In the genomic region with DNA sequence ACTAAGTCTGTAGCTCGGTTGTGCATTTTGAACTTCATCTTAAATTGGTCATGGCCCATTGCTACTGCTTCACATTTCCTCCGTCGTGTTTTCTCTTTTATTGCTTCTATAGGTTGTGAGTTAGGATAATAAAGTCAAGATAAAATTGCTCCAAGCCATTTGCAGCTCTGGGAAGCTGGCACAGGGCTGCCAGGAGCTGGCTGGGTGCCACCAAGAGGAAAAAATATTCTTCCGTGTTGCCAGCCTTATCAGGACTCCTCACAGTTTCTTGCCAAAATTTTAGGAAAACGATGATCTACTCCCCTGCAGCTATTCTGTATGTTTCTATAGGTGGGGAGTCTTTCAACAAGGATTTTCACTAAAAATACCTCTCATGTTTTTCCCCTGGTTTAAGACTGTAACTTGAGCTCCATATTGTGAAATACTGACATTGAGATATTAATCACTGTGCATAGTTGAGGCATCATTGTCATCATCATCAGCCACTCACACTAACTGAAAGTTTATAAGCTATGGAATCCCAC, we compare ENCODE assay signal across 10 cellular contexts. TPM values are rescaled to one million over a fixed set of nuclear protein-coding genes. Genes with fewer than 3 reads are reported as not detected.
DNase-seq lines count a peak whose midpoint lies in the region; ATAC-seq and TF ChIP-seq lines count a peak whose summit lies in the region.
"Had no signal": no experiment of that assay in that cellular context is flagged by ENCODE, and none has a peak within 500 bp of the region (broad histone marks: within the 10 kb centered on the region; RNA-seq: fewer than 3 reads in every experiment).

No MANE protein-coding gene starts in this region.

- H3K27ac Mint-ChIP-seq in osteocyte (ENCODE audit: unreplicated experiment), result peak overlapping the region; percentile 63
- H3K27ac Mint-ChIP-seq in stimulated activated effector memory CD8-positive, alpha-beta T cell treated with anti-CD3 and anti-CD28 coated beads, Interleukin-12 subunit alpha, Interleukin-12 subunit beta, amount 100 ng/mL, for 72 hours, result no peak overlapping the region
- H3K27ac Mint-ChIP-seq: activated CD4-positive, alpha-beta T cell treated with anti-CD3 and anti-CD28 coated beads for 36 hours had no signal

- H3K36me3 Mint-ChIP-seq in osteocyte (ENCODE audit: unreplicated experiment), result no peaks in the 10 kb centered on the region
- H3K36me3 Mint-ChIP-seq in stimulated activated effector memory CD8-positive, alpha-beta T cell treated with anti-CD3 and anti-CD28 coated beads, Interleukin-12 subunit alpha, Interleukin-12 subunit beta, amount 100 ng/mL, for 72 hours, result no peaks in the 10 kb centered on the region

- CTCF ChIA-PET in GM10248 (lab: Yijun Ruan, JAX), result interaction anchor here (0.9 to 2.2 kb wide), 3 partner anchors 9 to 17 kb away, joined by 4 to 6 read pairs (median 5); no protein-coding TSS in a partner anchor

- peaks cover 18% of the 10 kb centered on the region for H3K4me1 Mint-ChIP-seq in osteocyte (ENCODE audit: unreplicated experiment)
- no peaks in the 10 kb centered on the region for H3K4me1 Mint-ChIP-seq in stimulated activated effector memory CD8-positive, alpha-beta T cell treated with anti-CD3 and anti-CD28 coated beads, Interleukin-12 subunit alpha, Interleukin-12 subunit beta, amount 100 ng/mL, for 72 hours
- H3K4me1 Mint-ChIP-seq: activated CD4-positive, alpha-beta T cell treated with anti-CD3 and anti-CD28 coated beads for 36 hours had no signal

- H3K27me3 Mint-ChIP-seq in osteocyte (ENCODE audit: unreplicated experiment), result no peaks in the 10 kb centered on the region
- H3K27me3 Mint-ChIP-seq: activated CD4-positive, alpha-beta T cell treated with anti-CD3 and anti-CD28 coated beads for 36 hours had no signal

- H3K9me3 Mint-ChIP-seq in osteocyte (ENCODE audit: unreplicated experiment), result no peaks in the 10 kb centered on the region
- no peaks in the 10 kb centered on the region for H3K9me3 Mint-ChIP-seq in stimulated activated effector memory CD8-positive, alpha-beta T cell treated with anti-CD3 and anti-CD28 coated beads, Interleukin-12 subunit alpha, Interleukin-12 subunit beta, amount 100 ng/mL, for 72 hours

- no peak overlapping the region for H3K4me3 Mint-ChIP-seq in osteocyte (ENCODE audit: unreplicated experiment)
- no peak overlapping the region for H3K4me3 Mint-ChIP-seq in stimulated activated effector memory CD8-positive, alpha-beta T cell treated with anti-CD3 and anti-CD28 coated beads, Interleukin-12 subunit alpha, Interleukin-12 subunit beta, amount 100 ng/mL, for 72 hours
- H3K4me3 Mint-ChIP-seq: activated CD4-positive, alpha-beta T cell treated with anti-CD3 and anti-CD28 coated beads for 36 hours had no signal

- TF ChIP-seq CTCF in osteocyte (IDR thresholded peaks at IDR 0.05) (no peak), GM10248 (IDR thresholded peaks at IDR 0.05; ENCODE audit: control extremely low read depth, extremely low read depth, low read depth, missing control alignments) (no peak)

- POLR2A ChIA-PET in GM10248 (lab: Yijun Ruan, JAX), result no interaction called here

- DNase-seq in GM03348 (ENCODE audit: low spot score), result peak; percentile 63
- peak; percentile 62 for DNase-seq in NCI-H1105 treated with DMSO at 0.1 percent for 48 hours (lab: John Stamatoyannopoulos, UW)
- DNase-seq in cerebellum (ENCODE audit: low spot score), result peak; percentile 41
- no peak for DNase-seq in osteocyte (ENCODE audit: extremely low spot score, unreplicated experiment)
- DNase-seq in activated CD4-positive, CD25-positive, alpha-beta regulatory T cell (lab: John Stamatoyannopoulos, UW), result no peak
- DNase-seq in stimulated activated effector memory CD8-positive, alpha-beta T cell treated with anti-CD3 and anti-CD28 coated beads, Interleukin-12 subunit alpha, Interleukin-12 subunit beta, amount 100 ng/mL, for 72 hours (ENCODE audit: low spot score in 2 of 2), result no peak
- no peak for DNase-seq in GM10248 (ENCODE audit: extremely low spot score)
- DNase-seq in H4 (ENCODE audit: low spot score), result no peak
- DNase-seq: activated CD4-positive, alpha-beta T cell treated with anti-CD3 and anti-CD28 coated beads for 36 hours; activated gamma-delta T cell treated with Interleukin-2 at 50 U/mL for 16 hours had no signal

- ATAC-seq in stimulated activated effector memory CD8-positive, alpha-beta T cell treated with anti-CD3 and anti-CD28 coated beads, Interleukin-12 subunit alpha, Interleukin-12 subunit beta, amount 100 ng/mL, for 72 hours, result no peak
- ATAC-seq: activated CD4-positive, alpha-beta T cell treated with anti-CD3 and anti-CD28 coated beads for 36 hours had no signal

RNA-seq across cellular contexts. Expression of gene PIAS1, which starts 55.5 kb away (rescaled TPM):
- total RNA-seq in cerebellum, result 56.4 TPM
- 38.0 and 40.6 TPM in 2 replicates for total RNA-seq in osteocyte
- 13.3 and 15.8 TPM in 2 replicates for total RNA-seq in H4 (2014; rRNA removed; shearing (Covaris generic))

Comparison
In these comparisons a context has a peak if more than half of its experiments do, and no peak if none do; other contexts are left out.
1. DNase-seq: peak in GM03348 (single experiment), NCI-H1105 treated with DMSO at 0.1 percent for 48 hours (single experiment) and cerebellum (single experiment); none in osteocyte (single experiment), activated CD4-positive, CD25-positive, alpha-beta regulatory T cell (0 of 4), stimulated activated effector memory CD8-positive, alpha-beta T cell treated with anti-CD3 and anti-CD28 coated beads, Interleukin-12 subunit alpha, Interleukin-12 subunit beta, amount 100 ng/mL, for 72 hours (0 of 2), GM10248 (single experiment) and H4 (single experiment).